9 cellular contexts compared by ENCODE assay signal in genomic region chr4:52103314-52103713, GRCh38. TPM values are rescaled to one million over a fixed set of nuclear protein-coding genes. Genes with fewer than 3 reads are reported as not detected.
A peak's percentile ranks its signal among the peaks of the same experiment; 100 is the strongest.
DNase-seq lines count a peak whose midpoint lies in the region; ATAC-seq, FAIRE-seq and TF ChIP-seq lines count a peak whose summit lies in the region.
"Had no signal": no experiment of that assay in that cellular context is flagged by ENCODE, and none has a peak within 500 bp of the region (broad histone marks: within the 10 kb centered on the region; RNA-seq: fewer than 3 reads in every experiment).

No MANE protein-coding gene starts in this region.

- no peak overlapping the region for H3K4me3 Mint-ChIP-seq in activated CD4-positive, alpha-beta T cell treated with anti-CD3 and anti-CD28 coated beads for 36 hours

- H3K36me3 Mint-ChIP-seq in activated CD4-positive, alpha-beta T cell treated with anti-CD3 and anti-CD28 coated beads for 36 hours (ENCODE audit: low read depth): no peaks in the 10 kb centered on the region

- H3K27ac ChIP-seq in kidney (ENCODE audit: low read depth in 2 of 2, low read length in 2 of 2): no peak overlapping the region

- no peak overlapping the region for H3K9ac ChIP-seq in kidney (ENCODE audit: low read length in 2 of 2)

- H3K9me3 Mint-ChIP-seq in activated CD4-positive, alpha-beta T cell treated with anti-CD3 and anti-CD28 coated beads for 36 hours (ENCODE audit: low read depth): no peaks in the 10 kb centered on the region

- no peaks in the 10 kb centered on the region for H3K4me1 Mint-ChIP-seq in activated CD4-positive, alpha-beta T cell treated with anti-CD3 and anti-CD28 coated beads for 36 hours

- no peaks in the 10 kb centered on the region for H3K9me3 ChIP-seq in kidney (ENCODE audit: control insufficient read depth in 1 of 2, low read length in 2 of 2)

- intact Hi-C loops in activated CD4-positive, alpha-beta T cell treated with anti-CD3 and anti-CD28 coated beads for 36 hours (cut with DNase I, micrococcal nuclease): no loop called here
- intact Hi-C loops in kidney (cut with DNase I): no loop called here

- H3K36me3 ChIP-seq in bronchial epithelial cell (ENCODE audit: control insufficient read depth, insufficient read depth, low read length) (no peaks in the 10 kb centered on the region), kidney (ENCODE audit: control insufficient read depth in 1 of 2, insufficient read depth in 2 of 2, low read length in 2 of 2) (no peaks in the 10 kb centered on the region)

- DNase-seq in DMS 273 (lab: John Stamatoyannopoulos, UW; ENCODE audit: unreplicated experiment): peak; percentile 66
- no peak for DNase-seq in LNCaP clone FGC (ENCODE audit: low read depth)
- DNase-seq in bronchial epithelial cell (ENCODE audit: low read depth): peak; percentile 48
- DNase-seq in medulla oblongata (ENCODE audit: extremely low spot score): peak; percentile 9
- DNase-seq in activated CD4-positive, alpha-beta T cell treated with anti-CD3 and anti-CD28 coated beads for 36 hours: no peak
- DNase-seq in kidney: no peak
- DNase-seq: SHP77 treated with DMSO at 0.1 percent for 48 hours had no signal

- H3K4me1 ChIP-seq in kidney (ENCODE audit: control insufficient read depth in 1 of 2, insufficient read depth in 1 of 2, low read depth in 1 of 2, low read length in 2 of 2): no peaks in the 10 kb centered on the region

- POLR2A ChIA-PET in activated CD4-positive, alpha-beta T cell treated with anti-CD3 and anti-CD28 coated beads for 36 hours (lab: Charles Lee): no interaction called here

- ATAC-seq in HG02973 (IDR thresholded peaks at IDR 0.05; ENCODE audit: unreplicated experiment) (no peak), HG02623 (IDR thresholded peaks at IDR 0.05; ENCODE audit: unreplicated experiment) (no peak)
- ATAC-seq in activated CD4-positive, alpha-beta T cell treated with anti-CD3 and anti-CD28 coated beads for 36 hours: no peak

- no peak overlapping the region for H3K27ac Mint-ChIP-seq in activated CD4-positive, alpha-beta T cell treated with anti-CD3 and anti-CD28 coated beads for 36 hours

- TF ChIP-seq CTCF in LNCaP clone FGC (IDR thresholded peaks at IDR 0.05; ENCODE audit: control insufficient read depth, extremely low read depth, insufficient read depth) (peak; percentile 46), bronchial epithelial cell (IDR thresholded peaks at IDR 0.05; ENCODE audit: insufficient read depth, low read length, severe bottlenecking) (no peak), kidney (IDR thresholded peaks at IDR 0.05; ENCODE audit: borderline replicate concordance, extremely low read depth, insufficient read depth) (no peak)

- H3K27me3 ChIP-seq in bronchial epithelial cell (ENCODE audit: control insufficient read depth, insufficient read depth, low read length): no peaks in the 10 kb centered on the region

- H3K27me3 Mint-ChIP-seq in activated CD4-positive, alpha-beta T cell treated with anti-CD3 and anti-CD28 coated beads for 36 hours: peaks cover 6% of the 10 kb centered on the region

- H3K4me3 ChIP-seq in LNCaP clone FGC (ENCODE audit: low read depth, low read length) (no peak overlapping the region), bronchial epithelial cell (ENCODE audit: low read depth, low read length) (no peak overlapping the region), kidney (ENCODE audit: low read length in 2 of 2) (no peak overlapping the region)

- CTCF ChIA-PET in activated CD4-positive, alpha-beta T cell treated with anti-CD3 and anti-CD28 coated beads for 36 hours (lab: Charles Lee): no interaction called here

- FAIRE-seq in bronchial epithelial cell (lab: Jason Lieb, UNC) (no peak), kidney (lab: Jason Lieb, UNC) (no peak)

RNA-seq across cellular contexts. Expression of gene SPATA18, which starts 52.2 kb away (rescaled TPM):
- 11.8 and 16.1 TPM in 2 replicates for total RNA-seq in bronchial epithelial cell
- total RNA-seq in activated CD4-positive, alpha-beta T cell treated with anti-CD3 and anti-CD28 coated beads for 36 hours: under 1 TPM; 0.27 to 0.39 TPM
- total RNA-seq in kidney: 11.6 TPM
- 5.9 TPM for polyA plus RNA-seq in kidney (ENCODE audit: insufficient read depth, low read depth, low replicate concordance)

Comparison
In these comparisons a context has a peak if more than half of its experiments do, and no peak if none do; other contexts are left out.
1. DNase-seq: peak in DMS 273 (single experiment), bronchial epithelial cell (single experiment) and medulla oblongata (single experiment); none in LNCaP clone FGC (single experiment), activated CD4-positive, alpha-beta T cell treated with anti-CD3 and anti-CD28 coated beads for 36 hours (single experiment) and kidney (single experiment).